ENCODE assay signal across 7 cellular contexts in the genomic region with DNA sequence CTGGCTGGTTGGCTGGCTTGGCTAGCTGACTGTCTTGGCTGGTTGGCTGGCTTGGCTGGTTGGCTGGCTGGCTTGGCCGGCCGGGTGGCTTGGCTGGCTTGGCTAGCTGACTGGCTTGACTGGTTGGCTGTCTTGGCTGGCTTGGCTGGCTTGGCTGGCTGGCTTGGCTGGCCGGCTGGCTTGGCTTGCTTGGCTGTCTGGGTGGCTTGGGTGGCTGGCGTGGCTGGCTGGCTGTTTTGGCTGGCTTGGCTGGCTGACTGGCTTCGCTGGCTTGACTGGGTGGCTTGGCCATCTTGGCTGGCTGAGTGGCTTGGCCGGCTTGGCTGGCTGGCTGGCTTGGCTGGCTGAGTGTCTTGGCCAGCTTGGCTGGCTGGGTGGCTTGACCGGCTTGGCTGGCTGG.
DNase-seq lines count a peak whose midpoint lies in the region; ATAC-seq and TF ChIP-seq lines count a peak whose summit lies in the region.
"Not testable (repeated sequence)": the region's sequence is repeated elsewhere in the genome, so short reads cannot be mapped to it uniquely, and the experiment has no call there.

No MANE protein-coding gene starts in this region.

- not testable (repeated sequence) for TF ChIP-seq EP300 in transverse colon (IDR thresholded peaks at IDR 0.05; ENCODE audit: low read depth)

- H3K4me1 ChIP-seq in RWPE2 (ENCODE audit: insufficient read depth, poor library complexity, severe bottlenecking); right cardiac atrium (ENCODE audit: control insufficient read depth, insufficient read depth, low read length); transverse colon: not testable (repeated sequence)

- DNase-seq in RWPE2 (ENCODE audit: low spot score) = peak; percentile 68
- peak; percentile 4 for DNase-seq in activated CD8-positive, alpha-beta memory T cell treated with anti-CD3 and anti-CD28 coated beads, Interleukin-2, amount 50 U/mL, for 4 hours
- peak; percentile 33 for DNase-seq in chondrocyte (ENCODE audit: low spot score)
- DNase-seq in right cardiac atrium = peak in 2 of 3 donors; percentile 5 to 25
- DNase-seq in mesenteric fat pad (ENCODE audit: low spot score) = peak; percentile 72
- peak; percentile 23 for DNase-seq in sciatic nerve (ENCODE audit: low spot score)
- peak; percentile 4 for DNase-seq in transverse colon

- not testable (repeated sequence) for H3K27ac Mint-ChIP-seq in chondrocyte (ENCODE audit: unreplicated experiment)

- not testable (repeated sequence) for H3K27ac ChIP-seq in RWPE2 (ENCODE audit: poor library complexity, severe bottlenecking); right cardiac atrium (ENCODE audit: low read length); transverse colon

- WGBS in right cardiac atrium = 59% methylated on average over 3 of the region's 7 CpGs
- WGBS in transverse colon (ENCODE audit: low coverage in 1 of 2), 2 donors = 0 to 100% methylated on average over 1 of the region's 7 CpGs

- H3K27me3 ChIP-seq in RWPE2 (ENCODE audit: insufficient read depth, poor library complexity, severe bottlenecking); right cardiac atrium (ENCODE audit: control insufficient read depth, insufficient read depth); transverse colon: not testable (repeated sequence)

- H3K4me3 ChIP-seq in RWPE2 (ENCODE audit: severe bottlenecking); right cardiac atrium (ENCODE audit: low read length); transverse colon: not testable (repeated sequence)

- intact Hi-C loops in right cardiac atrium (cut with DNase I); sciatic nerve (cut with DNase I); transverse colon (cut with DNase I; ENCODE audit: low total_unique reads): not testable (repeated sequence)

- TF ChIP-seq CTCF in RWPE2 (IDR thresholded peaks at IDR 0.05; ENCODE audit: poor library complexity, severe bottlenecking); chondrocyte (IDR thresholded peaks at IDR 0.05); transverse colon (IDR thresholded peaks at IDR 0.05): not testable (repeated sequence)

- not testable (repeated sequence) for H3K4me1 Mint-ChIP-seq in chondrocyte (ENCODE audit: low read depth)

- H3K36me3 Mint-ChIP-seq in chondrocyte (ENCODE audit: low read depth) = not testable (repeated sequence)

- not testable (repeated sequence) for H3K36me3 ChIP-seq in RWPE2 (ENCODE audit: low read depth); transverse colon

- not testable (repeated sequence) for TF ChIP-seq POLR2A in transverse colon (IDR thresholded peaks at IDR 0.05)

- not testable (repeated sequence) for H3K27me3 Mint-ChIP-seq in chondrocyte (ENCODE audit: low read depth)

- in situ Hi-C loops in transverse colon (cut with MboI; ENCODE audit: low pct_ligation_motif_present in 1 of 4, low pct_unique_long_range_greater_than_20kb in 1 of 4, low sequenced_read_pairs in 3 of 4) = not testable (repeated sequence)

- not testable (repeated sequence) for H3K9me3 ChIP-seq in RWPE2 (ENCODE audit: severe bottlenecking); right cardiac atrium (ENCODE audit: control insufficient read depth, low read length); transverse colon

- H3K9me3 Mint-ChIP-seq in chondrocyte (ENCODE audit: low read depth) = not testable (repeated sequence)

- not testable (repeated sequence) for ATAC-seq in RWPE2 (ENCODE audit: low read depth); right cardiac atrium; sciatic nerve

- H3K4me3 Mint-ChIP-seq in chondrocyte (ENCODE audit: unreplicated experiment) = not testable (repeated sequence)

Comparison
In these comparisons a context has a peak if more than half of its experiments do, and no peak if none do; other contexts are left out.
1. DNase-seq: peak in every context shown above with its lines; median percentile 72 in mesenteric fat pad; 68 in RWPE2; 33 in chondrocyte; 23 in sciatic nerve; 15 in right cardiac atrium; 4 in activated CD8-positive, alpha-beta memory T cell treated with anti-CD3 and anti-CD28 coated beads, Interleukin-2, amount 50 U/mL, for 4 hours; 4 in transverse colon.